In the genomic region with DNA sequence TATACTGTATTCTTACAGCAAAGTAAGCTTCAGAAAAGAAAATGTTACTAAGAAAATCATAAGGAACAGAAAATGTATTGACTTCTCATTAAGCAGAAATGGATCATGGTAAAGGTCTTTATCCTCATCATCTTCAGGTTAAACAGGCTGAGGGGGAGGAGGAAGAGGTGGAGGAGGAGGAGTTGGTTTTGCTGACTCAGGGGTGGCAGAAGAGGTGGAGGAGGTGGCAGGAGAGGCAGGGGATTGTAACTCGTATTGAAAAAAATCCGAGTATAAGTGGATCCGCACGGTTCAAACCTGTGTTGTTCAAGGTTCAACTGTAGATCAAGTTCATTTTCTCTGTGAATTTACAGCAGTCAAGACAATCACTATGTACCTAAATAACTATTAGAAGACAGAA, we compare ENCODE assay signal across 1 cellular context.
TF ChIP-seq lines count a peak whose summit lies in the region.

No MANE protein-coding gene starts in this region.

TF ChIP-seq in GM23338, 12 proteins besides CTCF, POLR2A, EP300 and RAD21 (continued from another document):
- no peak for TF ChIP-seq EZH2phosphoT487 (IDR thresholded peaks at IDR 0.05; ENCODE audit: unreplicated experiment)
- no peak for TF ChIP-seq NANOG (IDR thresholded peaks at IDR 0.05; ENCODE audit: borderline replicate concordance)
